29 cellular contexts compared by ENCODE assay signal in the genomic region with DNA sequence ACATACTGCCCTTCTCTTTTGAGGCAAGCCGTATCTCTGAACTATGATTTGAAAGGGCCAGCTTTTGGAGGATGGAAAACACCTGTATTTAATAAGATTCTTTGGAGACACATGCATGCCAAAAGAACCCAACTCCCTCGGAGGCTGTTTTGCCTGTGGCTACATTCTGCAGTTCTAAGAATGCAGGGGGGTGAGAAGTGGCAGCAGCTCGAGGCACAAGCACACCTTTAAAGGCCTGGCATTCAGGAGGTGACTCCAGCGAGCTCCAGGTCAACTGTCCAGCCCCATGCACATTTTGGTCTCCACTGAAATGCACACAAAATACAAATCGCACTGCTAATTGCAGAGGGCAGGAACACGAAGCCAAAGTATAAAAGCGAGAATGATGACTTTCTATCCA.
"Had no signal": no experiment of that assay in that cellular context is flagged by ENCODE, and none has a peak within 500 bp of the region (broad histone marks: within the 10 kb centered on the region; RNA-seq: fewer than 3 reads in every experiment).

No MANE protein-coding gene starts in this region.

- H3K9me3 ChIP-seq: ascending aorta had no signal

- H3K36me3 ChIP-seq: cardiac muscle cell had no signal

- H3K4me1 ChIP-seq: ascending aorta had no signal

- H3K4me3 ChIP-seq: ascending aorta, cardiac muscle cell had no signal

- ATAC-seq: activated CD4-positive, alpha-beta T cell treated with anti-CD3 and anti-CD28 coated beads for 36 hours; activated CD4-positive, CD25-positive, alpha-beta regulatory T cell treated with anti-CD3 and anti-CD28 coated beads, Interleukin-2, amount 50 U/mL, for 24 hours; activated CD8-positive, alpha-beta memory T cell treated with anti-CD3 and anti-CD28 coated beads, Interleukin-2, amount 10 ng/mL, durations not matched to agents 7 days and 5 days; activated CD8-positive, alpha-beta T cell treated with anti-CD3 and anti-CD28 coated beads, Interleukin-2, amount 10 ng/mL, durations not matched to agents 7 days and 5 days; activated naive CD8-positive, alpha-beta T cell treated with anti-CD3 and anti-CD28 coated beads, Interleukin-2, amount 50 U/mL, for 24 hours had no signal

- H3K27ac ChIP-seq: ascending aorta, cardiac muscle cell, VCaP had no signal

- DNase-seq: activated CD4-positive, alpha-beta memory T cell treated with anti-CD3 and anti-CD28 coated beads, Interleukin-2, amount 10 ng/mL, durations not matched to agents 7 days and 5 days; activated CD4-positive, alpha-beta T cell treated with anti-CD3 and anti-CD28 coated beads for 1 hour; activated CD4-positive, alpha-beta T cell treated with anti-CD3 and anti-CD28 coated beads for 36 hours; activated CD4-positive, alpha-beta T cell treated with anti-CD3 and anti-CD28 coated beads for 48 hours; activated CD4-positive, alpha-beta T cell treated with anti-CD3 and anti-CD28 coated beads, Interleukin-2, amount 10 ng/mL, durations not matched to agents 7 days and 5 days; activated CD4-positive, alpha-beta T cell treated with anti-CD3 and anti-CD28 coated beads, Interleukin-2, amount 50 U/mL, for 48 hours; activated CD4-positive, CD25-positive, alpha-beta regulatory T cell; activated CD8-positive, alpha-beta memory T cell treated with anti-CD3 and anti-CD28 coated beads for 24 hours; activated CD8-positive, alpha-beta memory T cell treated with anti-CD3 and anti-CD28 coated beads, Interleukin-2, amount 10 ng/mL, durations not matched to agents 7 days and 5 days; activated CD8-positive, alpha-beta memory T cell treated with anti-CD3 and anti-CD28 coated beads, Interleukin-2, amount 50 U/mL, for 48 hours; activated CD8-positive, alpha-beta T cell treated with anti-CD3 and anti-CD28 coated beads, Interleukin-2, amount 10 ng/mL, durations not matched to agents 7 days and 5 days; activated effector memory CD4-positive, alpha-beta T cell treated with Interleukin-2 at 50 U/mL for 16 hours; activated gamma-delta T cell; activated naive CD4-positive, alpha-beta T cell treated with anti-CD3 and anti-CD28 coated beads, Interleukin-2, amount 10 ng/mL, durations not matched to agents 7 days and 5 days; activated naive CD4-positive, alpha-beta T cell treated with Interleukin-2 at 50 U/mL for 16 hours; activated naive CD8-positive, alpha-beta T cell treated with anti-CD3 and anti-CD28 coated beads, Interleukin-2, amount 10 ng/mL, durations not matched to agents 7 days and 5 days; activated naive CD8-positive, alpha-beta T cell treated with anti-CD3 and anti-CD28 coated beads, Interleukin-2, amount 50 U/mL, for 24 hours; activated T-cell treated with anti-CD3 and anti-CD28 coated beads, Interleukin-2, amount 50 U/mL, for 24 hours; activated T-cell treated with anti-CD3 and anti-CD28 coated beads, Interleukin-2, amount 50 U/mL, for 48 hours; amygdala; anterior cingulate cortex; central memory CD4-positive, alpha-beta T cell; T-helper 1 cell; T-helper 2 cell; T-helper 9 cell had no signal

- H3K27me3 ChIP-seq: ascending aorta, cardiac muscle cell had no signal
